Comparison of ENCODE assay signal across 21 cellular contexts in the genomic region with DNA sequence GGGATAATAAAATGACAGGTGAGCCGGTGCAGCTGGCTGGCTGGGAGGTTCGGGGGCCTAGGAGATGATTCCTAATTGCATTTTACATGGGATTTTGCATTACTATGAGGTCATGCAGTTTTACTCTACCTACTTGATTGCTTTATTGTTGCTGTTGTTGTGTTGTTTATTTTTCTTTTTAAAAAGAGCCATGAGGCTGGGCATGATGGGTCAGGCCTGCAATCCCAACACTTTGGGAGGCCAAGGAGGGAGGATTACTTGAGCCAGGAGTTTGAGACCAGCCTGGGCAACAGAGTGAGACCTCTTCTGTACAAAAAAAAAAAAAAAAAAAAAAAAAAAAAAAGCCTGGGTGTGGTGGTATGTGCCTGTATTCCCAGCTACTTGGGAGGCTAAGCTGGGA.
"Had no signal": no experiment of that assay in that cellular context is flagged by ENCODE, and none has a peak within 500 bp of the region (broad histone marks: within the 10 kb centered on the region; RNA-seq: fewer than 3 reads in every experiment).

No MANE protein-coding gene starts in this region.

- H3K27ac Mint-ChIP-seq: endodermal cell; nephron progenitor cell; stimulated activated memory B cell treated with anti-CD40 and anti-IgM and Interleukin-4, amounts not matched to agents 10 μg/mL and 1 μg/mL and 100 μg/mL, for 72 hours; stimulated activated naive CD8-positive, alpha-beta T cell treated with anti-CD3 and anti-CD28 coated beads, Interleukin-15, Interleukin-2, amounts not matched to agents 100 ng/mL and 50 ng/mL, for 24 hours had no signal

- H3K4me1 Mint-ChIP-seq: endodermal cell; nephron progenitor cell; stimulated activated memory B cell treated with anti-CD40 and anti-IgM and Interleukin-4, amounts not matched to agents 10 μg/mL and 1 μg/mL and 100 μg/mL, for 72 hours had no signal

- H3K36me3 Mint-ChIP-seq: naive thymus-derived CD4-positive, alpha-beta T cell; stimulated activated memory B cell treated with anti-CD40 and anti-IgM and Interleukin-4, amounts not matched to agents 10 μg/mL and 1 μg/mL and 100 μg/mL, for 72 hours had no signal

- H3K27me3 Mint-ChIP-seq: naive thymus-derived CD4-positive, alpha-beta T cell; stimulated activated memory B cell treated with anti-CD40 and anti-IgM and Interleukin-4, amounts not matched to agents 10 μg/mL and 1 μg/mL and 100 μg/mL, for 72 hours; stimulated activated naive CD8-positive, alpha-beta T cell treated with anti-CD3 and anti-CD28 coated beads, Interleukin-15, Interleukin-2, amounts not matched to agents 100 ng/mL and 50 ng/mL, for 24 hours had no signal

- DNase-seq: colonic mucosa; effector CD4-positive, alpha-beta T cell; endodermal cell; erythroblast; foreskin keratinocyte; head of caudate nucleus; left colon; left ventricle myocardium superior; mesendoderm; naive thymus-derived CD4-positive, alpha-beta T cell; nephron progenitor cell; psoas muscle; retina; spleen; stimulated activated CD4-positive, alpha-beta T cell treated with anti-CD3 and anti-CD28 coated beads, Interleukin-15, amount 100 ng/mL, for 24 hours; stimulated activated CD4-positive, alpha-beta T cell treated with anti-CD3 and anti-CD28 coated beads, Interleukin-1b, Interleukin-23, amount 100 ng/mL, for 48 hours; stimulated activated CD4-positive, alpha-beta T cell treated with anti-CD3 and anti-CD28 coated beads, Interleukin-4, amount 100 ng/mL, for 24 hours; tibial artery; upper lobe of right lung had no signal

- H3K4me3 Mint-ChIP-seq: endodermal cell; naive thymus-derived CD4-positive, alpha-beta T cell; nephron progenitor cell; stimulated activated memory B cell treated with anti-CD40 and anti-IgM and Interleukin-4, amounts not matched to agents 10 μg/mL and 1 μg/mL and 100 μg/mL, for 72 hours; stimulated activated naive CD8-positive, alpha-beta T cell treated with anti-CD3 and anti-CD28 coated beads, Interleukin-15, Interleukin-2, amounts not matched to agents 100 ng/mL and 50 ng/mL, for 24 hours had no signal

- H3K9me3 Mint-ChIP-seq: endodermal cell; naive thymus-derived CD4-positive, alpha-beta T cell; nephron progenitor cell; stimulated activated memory B cell treated with anti-CD40 and anti-IgM and Interleukin-4, amounts not matched to agents 10 μg/mL and 1 μg/mL and 100 μg/mL, for 72 hours; stimulated activated naive CD8-positive, alpha-beta T cell treated with anti-CD3 and anti-CD28 coated beads, Interleukin-15, Interleukin-2, amounts not matched to agents 100 ng/mL and 50 ng/mL, for 24 hours had no signal
